ENCODE assay signal across 8 cellular contexts in the genomic region with DNA sequence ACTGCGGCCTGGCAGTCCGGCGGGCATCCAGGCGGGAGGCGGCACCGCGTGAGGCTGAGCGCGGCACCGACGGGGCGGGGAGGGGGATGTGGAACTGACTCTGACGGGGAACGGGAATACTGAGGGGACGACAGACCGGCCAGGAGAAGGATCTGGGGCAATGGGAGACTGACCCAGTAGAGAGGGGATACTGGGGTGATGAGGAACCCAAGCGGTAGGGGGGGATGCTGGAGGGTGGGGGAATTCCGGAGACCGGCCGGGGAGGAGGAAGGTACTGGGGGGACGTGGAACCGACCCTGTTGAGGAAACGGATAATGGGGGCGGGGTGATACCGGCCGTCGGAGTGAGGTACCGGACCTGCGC. TPM values are rescaled to one million over a fixed set of nuclear protein-coding genes. Genes with fewer than 3 reads are reported as not detected.
DNase-seq lines count a peak whose midpoint lies in the region; ATAC-seq and TF ChIP-seq lines count a peak whose summit lies in the region.

No MANE protein-coding gene starts in this region.

- ATAC-seq in GM21529 (IDR thresholded peaks at IDR 0.05; ENCODE audit: unreplicated experiment) (peak; percentile 5), HG03457 (IDR thresholded peaks at IDR 0.05; ENCODE audit: unreplicated experiment) (no peak), HG02938 (IDR thresholded peaks at IDR 0.05; ENCODE audit: unreplicated experiment) (no peak)

- POLR2A ChIA-PET in BJ (lab: Charles Lee) = no interaction called here

- CTCF ChIA-PET in BJ (lab: Yijun Ruan, JAX) = interaction anchor here (1.1 to 1.2 kb wide), 2 partner anchors 18 to 121 kb away, joined by 3 read pairs; no protein-coding TSS in a partner anchor

- peaks cover 2% of the 10 kb centered on the region; the same call in 1 of the 2 replicates for H3K36me3 ChIP-seq in BJ (ENCODE audit: control insufficient read depth, insufficient read depth, low read length)
- H3K36me3 ChIP-seq in brain microvascular endothelial cell (replicated peaks) = peaks cover 7% of the 10 kb centered on the region

- TF ChIP-seq CTCF in BJ (IDR thresholded peaks at IDR 0.05; ENCODE audit: insufficient read depth, low read depth, low read length) (no peak), brain microvascular endothelial cell (IDR thresholded peaks at IDR 0.05; ENCODE audit: low read depth, low read length, missing control alignments) (no peak)

- in situ Hi-C loops in brain microvascular endothelial cell (cut with HindIII; ENCODE audit: low pct_ligation_motif_present, low sequenced_read_pairs) = no loop called here

- H3K27me3 ChIP-seq in BJ (ENCODE audit: control insufficient read depth, insufficient read depth, low read length) (no peaks in the 10 kb centered on the region), brain microvascular endothelial cell (replicated peaks) (no peaks in the 10 kb centered on the region)

- H3K27ac ChIP-seq in brain microvascular endothelial cell = peak overlapping the region; percentile 97

- no peak for DNase-seq in BJ (ENCODE audit: low read depth)
- DNase-seq in RPMI7951 (ENCODE audit: low read depth) = peak; percentile 28
- DNase-seq in brain microvascular endothelial cell = no peak
- peak; percentile 58 for DNase-seq in left kidney (ENCODE audit: low read depth, low spot score)
- DNase-seq in stimulated activated CD8-positive, alpha-beta memory T cell treated with anti-CD3 and anti-CD28 coated beads, Interleukin-4, amount 100 ng/mL, for 24 hours (ENCODE audit: low read depth) = peak; percentile 18

- H3K4me3 ChIP-seq in BJ (ENCODE audit: low read depth, low read length) (peak overlapping the region; percentile 87), brain microvascular endothelial cell (ENCODE audit: low read depth, low read length) (peak overlapping the region; percentile 91)

RNA-seq across cellular contexts. Expression of a gene that starts 0.4 kb away (rescaled TPM):
- polyA plus RNA-seq in BJ (2011; rRNA removed) = 15.7 and 16.2 TPM in 2 replicates
- 16.4 and 20.5 TPM in 2 replicates for polyA minus RNA-seq in BJ (2011; rRNA and poly(A)+ RNA removed)
- total RNA-seq in RPMI7951 (2014; rRNA removed; shearing (Covaris generic)) = 5.4 and 7.6 TPM in 2 replicates

Comparison
In these comparisons a context has a peak if more than half of its experiments do, and no peak if none do; other contexts are left out.
1. DNase-seq: peak in RPMI7951 (single experiment), left kidney (single experiment) and stimulated activated CD8-positive, alpha-beta memory T cell treated with anti-CD3 and anti-CD28 coated beads, Interleukin-4, amount 100 ng/mL, for 24 hours (single experiment); none in BJ (single experiment) and brain microvascular endothelial cell (single experiment).